1 cellular context compared by ENCODE assay signal in the genomic region with DNA sequence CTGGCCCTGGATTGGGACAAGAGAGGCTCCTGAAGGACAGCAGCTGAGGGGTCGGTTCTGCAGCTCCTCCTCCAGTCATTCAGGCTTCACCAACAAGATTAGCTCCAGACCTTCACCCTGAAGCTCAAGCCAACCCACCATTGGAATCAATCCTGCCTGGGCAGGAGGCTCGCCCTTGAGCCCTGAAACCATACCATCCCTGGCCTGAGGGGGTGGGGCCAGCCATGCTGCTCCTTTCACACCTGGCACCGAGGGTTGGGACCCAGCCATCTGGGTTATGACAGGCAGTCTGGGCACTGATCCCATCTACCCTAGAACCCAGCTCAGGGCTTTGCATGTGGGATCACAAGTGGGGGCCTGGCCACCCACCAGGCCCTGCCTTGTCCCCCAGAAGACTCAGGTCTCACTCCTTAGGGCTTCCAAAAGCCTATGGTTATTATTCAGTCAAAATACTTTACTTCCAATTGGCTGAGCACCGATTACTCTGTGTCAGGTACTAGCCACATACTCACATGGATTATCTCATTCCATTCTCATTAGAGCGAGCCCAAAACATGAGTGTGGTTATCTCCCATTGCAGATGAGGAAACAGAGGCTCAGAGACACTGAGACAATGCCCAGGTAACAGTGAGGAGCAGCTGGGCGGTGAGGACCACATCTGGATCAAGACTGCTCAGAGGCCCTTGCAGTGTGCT.
A peak's percentile ranks its signal among the peaks of the same experiment; 100 is the strongest.
TF ChIP-seq lines count a peak whose summit lies in the region.

No MANE protein-coding gene starts in this region.

TF ChIP-seq in HepG2, 621 proteins besides CTCF, POLR2A, EP300 and RAD21:
- TF ChIP-seq FOXM1 (CRISPR knock-in tag; IDR thresholded peaks at IDR 0.05) (no peak), ZNF629 (CRISPR knock-in tag; conservative IDR thresholded peaks at IDR 0.05) (0 out of 2 replicates have a peak, but pooled peaks have one; percentile 1)
